ENCODE assay signal across 1 cellular context in the genomic region with DNA sequence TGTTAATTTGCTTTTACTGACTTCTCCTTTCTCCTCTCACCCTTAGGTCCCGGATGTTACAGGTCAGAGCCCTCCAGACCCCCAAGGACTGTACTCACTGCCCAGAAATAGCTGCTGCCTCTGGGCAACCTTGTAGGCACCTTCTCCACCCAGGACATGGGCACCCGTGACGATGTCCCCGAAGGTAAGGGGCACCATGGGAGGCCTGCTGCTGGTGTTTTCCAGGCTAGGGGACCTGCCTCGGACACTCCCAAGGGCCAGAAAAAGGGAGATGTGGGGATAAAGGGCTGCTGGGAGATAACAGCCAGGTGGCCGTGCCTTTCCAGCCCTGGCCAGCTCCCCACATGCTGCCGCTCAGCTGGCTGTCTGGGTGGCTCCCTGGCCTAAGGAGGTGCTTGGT.
TF ChIP-seq lines count a peak whose summit lies in the region.

No MANE protein-coding gene starts in this region.

TF ChIP-seq in WTC11, 78 proteins besides CTCF, POLR2A, EP300 and RAD21 (continued from another document):
- TF ChIP-seq, protein P1, sequence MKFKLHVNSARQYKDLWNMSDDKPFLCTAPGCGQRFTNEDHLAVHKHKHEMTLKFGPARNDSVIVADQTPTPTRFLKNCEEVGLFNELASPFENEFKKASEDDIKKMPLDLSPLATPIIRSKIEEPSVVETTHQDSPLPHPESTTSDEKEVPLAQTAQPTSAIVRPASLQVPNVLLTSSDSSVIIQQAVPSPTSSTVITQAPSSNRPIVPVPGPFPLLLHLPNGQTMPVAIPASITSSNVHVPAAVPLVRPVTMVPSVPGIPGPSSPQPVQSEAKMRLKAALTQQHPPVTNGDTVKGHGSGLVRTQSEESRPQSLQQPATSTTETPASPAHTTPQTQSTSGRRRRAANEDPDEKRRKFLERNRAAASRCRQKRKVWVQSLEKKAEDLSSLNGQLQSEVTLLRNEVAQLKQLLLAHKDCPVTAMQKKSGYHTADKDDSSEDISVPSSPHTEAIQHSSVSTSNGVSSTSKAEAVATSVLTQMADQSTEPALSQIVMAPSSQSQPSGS (CRISPR knock-in tag; IDR thresholded peaks at IDR 0.05; ENCODE audit: borderline replicate concordance, low read depth), result no peak
- TF ChIP-seq ETV6 (CRISPR knock-in tag; IDR thresholded peaks at IDR 0.05), result no peak
- no peak for TF ChIP-seq TCF7 (CRISPR knock-in tag; IDR thresholded peaks at IDR 0.05; ENCODE audit: low read depth)
- TF ChIP-seq, protein P2, sequence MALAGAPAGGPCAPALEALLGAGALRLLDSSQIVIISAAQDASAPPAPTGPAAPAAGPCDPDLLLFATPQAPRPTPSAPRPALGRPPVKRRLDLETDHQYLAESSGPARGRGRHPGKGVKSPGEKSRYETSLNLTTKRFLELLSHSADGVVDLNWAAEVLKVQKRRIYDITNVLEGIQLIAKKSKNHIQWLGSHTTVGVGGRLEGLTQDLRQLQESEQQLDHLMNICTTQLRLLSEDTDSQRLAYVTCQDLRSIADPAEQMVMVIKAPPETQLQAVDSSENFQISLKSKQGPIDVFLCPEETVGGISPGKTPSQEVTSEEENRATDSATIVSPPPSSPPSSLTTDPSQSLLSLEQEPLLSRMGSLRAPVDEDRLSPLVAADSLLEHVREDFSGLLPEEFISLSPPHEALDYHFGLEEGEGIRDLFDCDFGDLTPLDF (CRISPR knock-in tag; IDR thresholded peaks at IDR 0.05), result no peak
